ENCODE assay signal across 14 cellular contexts in genomic region chr11:118223576-118223975, GRCh38. TPM values are rescaled to one million over a fixed set of nuclear protein-coding genes. Genes with fewer than 3 reads are reported as not detected.
DNase-seq lines count a peak whose midpoint lies in the region; ATAC-seq and TF ChIP-seq lines count a peak whose summit lies in the region.
"Had no signal": no experiment of that assay in that cellular context is flagged by ENCODE, and none has a peak within 500 bp of the region (broad histone marks: within the 10 kb centered on the region; RNA-seq: fewer than 3 reads in every experiment).

No MANE protein-coding gene starts in this region.

- peak overlapping the region; percentile 61 for H3K27ac ChIP-seq in CD8-positive, alpha-beta memory T cell (ENCODE audit: low read depth, low read length)
- H3K27ac ChIP-seq in esophagus (ENCODE audit: low read depth in 2 of 2, low read length in 1 of 2) (peak overlapping the region; percentile 1 to 9), SJCRH30 (no peak overlapping the region), PC-3 (ENCODE audit: low read length) (no peak overlapping the region)
- H3K27ac ChIP-seq: uterus had no signal

- no peaks in the 10 kb centered on the region for H3K27me3 ChIP-seq in CD8-positive, alpha-beta memory T cell (ENCODE audit: insufficient read depth, low read length, poor library complexity, severe bottlenecking)
- no peaks in the 10 kb centered on the region for H3K27me3 ChIP-seq in esophagus (ENCODE audit: control insufficient read depth in 1 of 2, insufficient read depth in 2 of 2, low read length in 2 of 2)
- no peaks in the 10 kb centered on the region for H3K27me3 ChIP-seq in SJCRH30
- H3K27me3 ChIP-seq in PC-3 (ENCODE audit: low read length), result no peaks in the 10 kb centered on the region
- H3K27me3 ChIP-seq: ascending aorta, uterus had no signal

- no peaks in the 10 kb centered on the region for H3K9me3 ChIP-seq in CD8-positive, alpha-beta memory T cell (ENCODE audit: low read length)
- H3K9me3 ChIP-seq in esophagus (ENCODE audit: control insufficient read depth in 2 of 2, insufficient read depth in 1 of 2, low read depth in 1 of 2, low read length in 1 of 2) (no peaks in the 10 kb centered on the region), SJCRH30 (replicated peaks) (no peaks in the 10 kb centered on the region), PC-3 (ENCODE audit: low read length) (no peaks in the 10 kb centered on the region)
- H3K9me3 ChIP-seq: ascending aorta, uterus had no signal

- peak in 1 of 5 donors; percentile 40 for DNase-seq in CD8-positive, alpha-beta memory T cell
- no peak for DNase-seq in stimulated activated naive CD8-positive, alpha-beta T cell treated with anti-CD3 and anti-CD28 coated beads, Interleukin-15, Interleukin-2, amounts not matched to agents 100 U/mL and 50 U/mL, for 24 hours
- DNase-seq in SJCRH30 (no peak), PC-3 (no peak), cerebellar cortex (ENCODE audit: low spot score) (no peak)
- DNase-seq: effector CD4-positive, alpha-beta T cell; foreskin fibroblast; NCI-H1048; uterus had no signal

- H3K9ac ChIP-seq in PC-3 (ENCODE audit: low read length), result no peak overlapping the region

- H3K9me3 Mint-ChIP-seq in CD8-positive, alpha-beta memory T cell, result no peaks in the 10 kb centered on the region
- no peaks in the 10 kb centered on the region for H3K9me3 Mint-ChIP-seq in T-helper 1 cell treated with Interleukin-12 subunit alpha and Interleukin-12 subunit beta and Interleukin-4 antibody, amounts not matched to agents 30 μg/mL and 1 μg/mL, for 36 hours
- H3K9me3 Mint-ChIP-seq: memory B cell had no signal

- no peaks in the 10 kb centered on the region for H3K79me2 ChIP-seq in PC-3 (ENCODE audit: low read length)

- H3K4me2 ChIP-seq in PC-3 (ENCODE audit: low read length), result no peak overlapping the region

- H3K4me1 ChIP-seq in CD8-positive, alpha-beta memory T cell (ENCODE audit: insufficient read depth, low read length), result peaks cover 85% of the 10 kb centered on the region
- H3K4me1 ChIP-seq in esophagus (ENCODE audit: control insufficient read depth in 2 of 2, insufficient read depth in 2 of 2, low read length in 1 of 2) (no peaks in the 10 kb centered on the region), SJCRH30 (no peaks in the 10 kb centered on the region), PC-3 (ENCODE audit: insufficient read depth, low read length) (peaks cover 3% of the 10 kb centered on the region; the same call in 1 of the 2 replicates)
- H3K4me1 ChIP-seq: ascending aorta, uterus had no signal

- no TSS peak for BruUV-seq in PC-3 (replicated peaks; lab: Mats Ljungman, UMichigan)

- no peak for TF ChIP-seq CTCF in PC-3 (conservative IDR thresholded peaks at IDR 0.05; ENCODE audit: low read depth, low read length)

- peak overlapping the region in 7 of 8 donors; percentile 76 to 96 (median 95) for H3K27ac Mint-ChIP-seq in CD8-positive, alpha-beta memory T cell
- H3K27ac Mint-ChIP-seq in T-helper 1 cell treated with Interleukin-12 subunit alpha and Interleukin-12 subunit beta and Interleukin-4 antibody, amounts not matched to agents 30 μg/mL and 1 μg/mL, for 36 hours, result peak overlapping the region; percentile 91
- H3K27ac Mint-ChIP-seq: memory B cell had no signal

- peak overlapping the region; percentile 76 for H3K4me3 ChIP-seq in CD8-positive, alpha-beta memory T cell (ENCODE audit: low read length)
- H3K4me3 ChIP-seq in esophagus (ENCODE audit: low read depth in 1 of 2, low read length in 2 of 2) (peak overlapping the region; percentile 7 to 33), SJCRH30 (no peak overlapping the region), PC-3 (ENCODE audit: low read length) (no peak overlapping the region)
- H3K4me3 ChIP-seq: uterus had no signal

- H4K20me1 ChIP-seq in PC-3 (ENCODE audit: low read length), result no peaks in the 10 kb centered on the region

- no peaks in the 10 kb centered on the region for H3K9me2 ChIP-seq in PC-3 (replicated peaks; ENCODE audit: low read length)

- peak overlapping the region; percentile 84 to 94 (median 90) for H3K4me3 Mint-ChIP-seq in CD8-positive, alpha-beta memory T cell
- H3K4me3 Mint-ChIP-seq in T-helper 1 cell treated with Interleukin-12 subunit alpha and Interleukin-12 subunit beta and Interleukin-4 antibody, amounts not matched to agents 30 μg/mL and 1 μg/mL, for 36 hours, result peak overlapping the region; percentile 84
- H3K4me3 Mint-ChIP-seq: memory B cell had no signal

- POLR2A ChIA-PET in CD8-positive, alpha-beta memory T cell (lab: Charles Lee), result interaction anchor here (0.6 to 1.6 kb wide), 5 partner anchors 9 to 476 kb away, joined by 3 to 11 read pairs (median 4); partner anchors contain the start of genes KMT2A and MPZL3
- POLR2A ChIA-PET in PC-3 (lab: Charles Lee; ENCODE audit: unreplicated experiment), result no interaction called here

- no peaks in the 10 kb centered on the region for H3K27me3 Mint-ChIP-seq in CD8-positive, alpha-beta memory T cell
- H3K27me3 Mint-ChIP-seq in T-helper 1 cell treated with Interleukin-12 subunit alpha and Interleukin-12 subunit beta and Interleukin-4 antibody, amounts not matched to agents 30 μg/mL and 1 μg/mL, for 36 hours (ENCODE audit: low read depth), result no peaks in the 10 kb centered on the region

- 73 to 76% methylated on average over 3 of the region's 3 CpGs for WGBS in esophagus, 2 donors

- ATAC-seq in stimulated activated naive CD8-positive, alpha-beta T cell treated with anti-CD3 and anti-CD28 coated beads, Interleukin-15, Interleukin-2, amounts not matched to agents 100 U/mL and 50 U/mL, for 24 hours, result peak; percentile 21
- no peak for ATAC-seq in PC-3
- ATAC-seq: HepG2 had no signal

- intact Hi-C loops in PC-3 (cut with micrococcal nuclease), result no loop called here

- peaks cover 0 to 86% (median 54%) of the 10 kb centered on the region in 3 donors for H3K4me1 Mint-ChIP-seq in CD8-positive, alpha-beta memory T cell
- H3K4me1 Mint-ChIP-seq in T-helper 1 cell treated with Interleukin-12 subunit alpha and Interleukin-12 subunit beta and Interleukin-4 antibody, amounts not matched to agents 30 μg/mL and 1 μg/mL, for 36 hours (ENCODE audit: low read depth), result peaks cover 76% of the 10 kb centered on the region

- H2AFZ ChIP-seq in PC-3 (ENCODE audit: low read length), result no peak overlapping the region

- H3F3A ChIP-seq in PC-3 (ENCODE audit: low read length, unreplicated experiment), result no peaks in the 10 kb centered on the region

- no peaks in the 10 kb centered on the region for H3K36me3 ChIP-seq in CD8-positive, alpha-beta memory T cell (ENCODE audit: insufficient read depth, low read length)
- H3K36me3 ChIP-seq in esophagus (ENCODE audit: control insufficient read depth in 2 of 2, insufficient read depth in 2 of 2, low read length in 1 of 2) (no peaks in the 10 kb centered on the region), SJCRH30 (no peaks in the 10 kb centered on the region), PC-3 (ENCODE audit: low read depth, low read length) (no peaks in the 10 kb centered on the region)
- H3K36me3 ChIP-seq: ascending aorta, uterus had no signal

- H3K36me3 Mint-ChIP-seq in CD8-positive, alpha-beta memory T cell, result peaks cover 3 to 66% (median 4%) of the 10 kb centered on the region in 3 donors
- peaks cover 40% of the 10 kb centered on the region for H3K36me3 Mint-ChIP-seq in T-helper 1 cell treated with Interleukin-12 subunit alpha and Interleukin-12 subunit beta and Interleukin-4 antibody, amounts not matched to agents 30 μg/mL and 1 μg/mL, for 36 hours (ENCODE audit: low read depth)

- CTCF ChIA-PET in CD8-positive, alpha-beta memory T cell (lab: Charles Lee), result interaction anchor here (1.2 to 5.4 kb wide), 4 partner anchors 21 to 130 kb away, joined by 4 to 19 read pairs (median 10); no protein-coding TSS in a partner anchor
- CTCF ChIA-PET in PC-3 (lab: Charles Lee), result no interaction called here

RNA-seq across cellular contexts. Expression of gene JAML, which starts 1.2 kb away (rescaled TPM):
- total RNA-seq in CD8-positive, alpha-beta memory T cell, result 100 to 1,000 TPM; 363 to 387 TPM
- 210 TPM for polyA plus RNA-seq in CD8-positive, alpha-beta memory T cell
- 1 to 10 TPM; 6.1 to 7.0 TPM for polyA plus RNA-seq in esophagus
- total RNA-seq in SJCRH30 (2014; rRNA removed; shearing (Covaris generic)), result not detected in 2 replicates
- not detected in 2 replicates for total RNA-seq in PC-3 (2014; rRNA removed)
- total RNA-seq: ascending aorta had no signal

RNA-seq across cellular contexts. Expression of gene MPZL3, which starts 28.6 kb away (rescaled TPM):
- total RNA-seq in CD8-positive, alpha-beta memory T cell, result 100 to 1,000 TPM; 113 to 119 TPM
- polyA plus RNA-seq in CD8-positive, alpha-beta memory T cell, result 10.6 TPM
- 10 to 100 TPM; 18.8 to 34.1 TPM for polyA plus RNA-seq in esophagus
- total RNA-seq in SJCRH30 (2014; rRNA removed; shearing (Covaris generic)), result 0.10 and 0.12 TPM in 2 replicates
- total RNA-seq in PC-3 (2014; rRNA removed), result 7.0 and 8.4 TPM in 2 replicates

RNA-seq across cellular contexts. Expression of gene MPZL2, which starts 40.5 kb away (rescaled TPM):
- 1 to 10 TPM; 4.5 to 5.5 TPM for total RNA-seq in CD8-positive, alpha-beta memory T cell
- 0.36 TPM for polyA plus RNA-seq in CD8-positive, alpha-beta memory T cell
- polyA plus RNA-seq in esophagus, result 100 to 1,000 TPM; 150 to 185 TPM
- not detected in 2 replicates for total RNA-seq in SJCRH30 (2014; rRNA removed; shearing (Covaris generic))
- 40.6 and 51.5 TPM in 2 replicates for total RNA-seq in PC-3 (2014; rRNA removed)

RNA-seq across cellular contexts. Expression of gene SCN2B, which starts 47.1 kb away (rescaled TPM):
- not detected for total RNA-seq in CD8-positive, alpha-beta memory T cell
- polyA plus RNA-seq in CD8-positive, alpha-beta memory T cell, result not detected
- polyA plus RNA-seq in esophagus, result under 1 TPM; 0.06 to 0.19 TPM
- not detected in 2 replicates for total RNA-seq in SJCRH30 (2014; rRNA removed; shearing (Covaris generic))
- 0.12 TPM in 1 of 2 replicates, not detected in the other for total RNA-seq in PC-3 (2014; rRNA removed)

Comparison
In these comparisons a context has a peak if more than half of its experiments do, and no peak if none do; other contexts are left out.
1. H3K27ac ChIP-seq: peak in CD8-positive, alpha-beta memory T cell (single experiment) and esophagus (2 of 2); none in SJCRH30 (single experiment) and PC-3 (single experiment).
2. H3K4me3 ChIP-seq: peak in CD8-positive, alpha-beta memory T cell (single experiment) and esophagus (2 of 2); none in SJCRH30 (single experiment) and PC-3 (single experiment).
3. RNA of gene JAML, which starts 1.2 kb away (total RNA-seq): 363 to 387 TPM in CD8-positive, alpha-beta memory T cell; not detected in SJCRH30 and not detected in PC-3; every median in the first group is over 100 times any median in the second.
4. RNA of gene MPZL3, which starts 28.6 kb away (total RNA-seq): 113 to 119 TPM in CD8-positive, alpha-beta memory T cell; 7.0 to 8.4 TPM in PC-3 and 0.10 to 0.12 TPM in SJCRH30; every median in the first group is over 10 times any median in the second.